ENCODE assay signal across 9 cellular contexts in genomic region chr10:131009801-131010200, GRCh38.
"Had no signal": no experiment of that assay in that cellular context is flagged by ENCODE, and none has a peak within 500 bp of the region (broad histone marks: within the 10 kb centered on the region; RNA-seq: fewer than 3 reads in every experiment).

No MANE protein-coding gene starts in this region.

- ATAC-seq: HCT116, HepG2 had no signal

- H3K4me3 ChIP-seq: GM23248, HAP-1 had no signal

- H3K27ac ChIP-seq: GM23248, KMS-11 had no signal

- H3K4me2 ChIP-seq: KMS-11 had no signal

- DNase-seq: GM23248, GOT3, H7, HFFc6, KBM-7 had no signal

- H3K9me3 ChIP-seq: HAP-1 had no signal

- H3K4me1 ChIP-seq: HAP-1 had no signal

- H3K9ac ChIP-seq: GM23248, KMS-11 had no signal

- H3K36me3 ChIP-seq: HAP-1 had no signal
